Comparison of ENCODE assay signal across 9 cellular contexts in genomic region chr3:171018151-171018935, GRCh38. TPM values are rescaled to one million over a fixed set of nuclear protein-coding genes. Genes with fewer than 3 reads are reported as not detected.
A peak's percentile ranks its signal among the peaks of the same experiment; 100 is the strongest.
DNase-seq lines count a peak whose midpoint lies in the region; ATAC-seq and TF ChIP-seq lines count a peak whose summit lies in the region.
"Had no signal": no experiment of that assay in that cellular context is flagged by ENCODE, and none has a peak within 500 bp of the region (broad histone marks: within the 10 kb centered on the region; RNA-seq: fewer than 3 reads in every experiment).

No MANE protein-coding gene starts in this region.

- no peaks in the 10 kb centered on the region for H3K79me2 ChIP-seq in Karpas-422 (ENCODE audit: low read length)

- no peaks in the 10 kb centered on the region for H3K9me3 Mint-ChIP-seq in mesothelial cell of epicardium
- no peaks in the 10 kb centered on the region for H3K9me3 Mint-ChIP-seq in stimulated activated memory B cell treated with anti-CD40 and anti-IgM and Interleukin-4, amounts not matched to agents 10 μg/mL and 1 μg/mL and 100 μg/mL, for 72 hours
- H3K9me3 Mint-ChIP-seq: stimulated activated effector memory CD8-positive, alpha-beta T cell treated with anti-CD3 and anti-CD28 coated beads, Interleukin-12 subunit alpha, Interleukin-12 subunit beta, amount 100 ng/mL, for 72 hours had no signal

- no peak overlapping the region for H3K27ac Mint-ChIP-seq in mesothelial cell of epicardium
- no peak overlapping the region for H3K27ac Mint-ChIP-seq in stimulated activated memory B cell treated with anti-CD40 and anti-IgM and Interleukin-4, amounts not matched to agents 10 μg/mL and 1 μg/mL and 100 μg/mL, for 72 hours
- H3K27ac Mint-ChIP-seq: stimulated activated effector memory CD8-positive, alpha-beta T cell treated with anti-CD3 and anti-CD28 coated beads, Interleukin-12 subunit alpha, Interleukin-12 subunit beta, amount 100 ng/mL, for 72 hours had no signal

- no peaks in the 10 kb centered on the region for H3K4me1 ChIP-seq in Karpas-422 (ENCODE audit: low read length)
- H3K4me1 ChIP-seq: colonic mucosa had no signal

- ATAC-seq in stimulated activated memory B cell treated with anti-CD40 and anti-IgM and Interleukin-4, amounts not matched to agents 10 μg/mL and 1 μg/mL and 100 μg/mL, for 72 hours: no peak
- ATAC-seq: stimulated activated effector memory CD8-positive, alpha-beta T cell treated with anti-CD3 and anti-CD28 coated beads, Interleukin-12 subunit alpha, Interleukin-12 subunit beta, amount 100 ng/mL, for 72 hours had no signal

- H3K27me3 Mint-ChIP-seq in mesothelial cell of epicardium (ENCODE audit: low read depth): no peaks in the 10 kb centered on the region
- peaks cover 34% of the 10 kb centered on the region for H3K27me3 Mint-ChIP-seq in stimulated activated memory B cell treated with anti-CD40 and anti-IgM and Interleukin-4, amounts not matched to agents 10 μg/mL and 1 μg/mL and 100 μg/mL, for 72 hours

- no peak overlapping the region for H2AFZ ChIP-seq in Karpas-422 (ENCODE audit: low read length)

- DNase-seq in ELR (ENCODE audit: low read depth) (peak; percentile 15), Karpas-422 (peak; percentile 42), astrocyte of the spinal cord (ENCODE audit: low read depth, low spot score) (no peak), mesothelial cell of epicardium (ENCODE audit: low spot score in 2 of 2, unreplicated experiment in 2 of 2) (no peak), KBM-7 (no peak)
- no peak for DNase-seq in activated T-cell treated with anti-CD3 and anti-CD28 coated beads, Interleukin-2, amount 50 U/mL, for 48 hours
- DNase-seq: colonic mucosa had no signal

- no peak overlapping the region for H3K4me2 ChIP-seq in Karpas-422 (ENCODE audit: low read depth, low read length, poor library complexity, severe bottlenecking)

- H3K4me3 Mint-ChIP-seq in mesothelial cell of epicardium: no peak overlapping the region
- H3K4me3 Mint-ChIP-seq in stimulated activated memory B cell treated with anti-CD40 and anti-IgM and Interleukin-4, amounts not matched to agents 10 μg/mL and 1 μg/mL and 100 μg/mL, for 72 hours: no peak overlapping the region
- H3K4me3 Mint-ChIP-seq: stimulated activated effector memory CD8-positive, alpha-beta T cell treated with anti-CD3 and anti-CD28 coated beads, Interleukin-12 subunit alpha, Interleukin-12 subunit beta, amount 100 ng/mL, for 72 hours had no signal

- TF ChIP-seq CTCF in astrocyte of the spinal cord (IDR thresholded peaks at IDR 0.05; ENCODE audit: low read depth, low read length) (peak; percentile 36), mesothelial cell of epicardium (IDR thresholded peaks at IDR 0.05; ENCODE audit: unreplicated experiment) (peak; percentile 26)

- no peaks in the 10 kb centered on the region for H3K36me3 Mint-ChIP-seq in mesothelial cell of epicardium
- H3K36me3 Mint-ChIP-seq in stimulated activated memory B cell treated with anti-CD40 and anti-IgM and Interleukin-4, amounts not matched to agents 10 μg/mL and 1 μg/mL and 100 μg/mL, for 72 hours: no peaks in the 10 kb centered on the region
- H3K36me3 Mint-ChIP-seq: stimulated activated effector memory CD8-positive, alpha-beta T cell treated with anti-CD3 and anti-CD28 coated beads, Interleukin-12 subunit alpha, Interleukin-12 subunit beta, amount 100 ng/mL, for 72 hours had no signal

- peaks cover 6% of the 10 kb centered on the region for H3K4me1 Mint-ChIP-seq in mesothelial cell of epicardium
- no peaks in the 10 kb centered on the region for H3K4me1 Mint-ChIP-seq in stimulated activated memory B cell treated with anti-CD40 and anti-IgM and Interleukin-4, amounts not matched to agents 10 μg/mL and 1 μg/mL and 100 μg/mL, for 72 hours
- H3K4me1 Mint-ChIP-seq: stimulated activated effector memory CD8-positive, alpha-beta T cell treated with anti-CD3 and anti-CD28 coated beads, Interleukin-12 subunit alpha, Interleukin-12 subunit beta, amount 100 ng/mL, for 72 hours had no signal

- H3K4me3 ChIP-seq in Karpas-422 (ENCODE audit: low read length) (no peak overlapping the region), astrocyte of the spinal cord (ENCODE audit: low read depth, low read length) (no peak overlapping the region)
- H3K4me3 ChIP-seq: colonic mucosa had no signal

- no peaks in the 10 kb centered on the region for H3K9me3 ChIP-seq in Karpas-422 (ENCODE audit: low read length)
- H3K9me3 ChIP-seq: colonic mucosa had no signal

- H3K27ac ChIP-seq in Karpas-422 (ENCODE audit: low read length): no peak overlapping the region
- H3K27ac ChIP-seq: colonic mucosa had no signal

- in situ Hi-C loops in astrocyte of the spinal cord (cut with HindIII; ENCODE audit: low sequenced_read_pairs) (no loop called here), KBM-7 (cut with MboI; ENCODE audit: low pct_unique_long_range_greater_than_20kb, low sequenced_read_pairs) (no loop called here)

- H4K20me1 ChIP-seq in Karpas-422 (ENCODE audit: insufficient read depth, low read depth, low read length): no peaks in the 10 kb centered on the region

- H3K9me2 ChIP-seq in Karpas-422 (replicated peaks; ENCODE audit: insufficient read depth, low read length): no peaks in the 10 kb centered on the region

- no peaks in the 10 kb centered on the region for H3K27me3 ChIP-seq in Karpas-422 (ENCODE audit: low read length)
- H3K27me3 ChIP-seq: colonic mucosa had no signal

- no peak overlapping the region for H3K9ac ChIP-seq in Karpas-422 (ENCODE audit: low read length)

- H3K36me3 ChIP-seq in Karpas-422 (ENCODE audit: insufficient read depth, low read length): no peaks in the 10 kb centered on the region
- H3K36me3 ChIP-seq: colonic mucosa had no signal

RNA-seq across cellular contexts. Expression of gene SLC2A2, which starts 8.2 kb away (rescaled TPM):
- total RNA-seq in Karpas-422 (2014; rRNA removed; shearing (Covaris generic); ENCODE audit: low replicate concordance): not detected in 2 replicates
- total RNA-seq in mesothelial cell of epicardium: not detected in 3 replicates

Comparison
In these comparisons a context has a peak if more than half of its experiments do, and no peak if none do; other contexts are left out.
1. DNase-seq: peak in ELR (single experiment) and Karpas-422 (single experiment); none in astrocyte of the spinal cord (single experiment), mesothelial cell of epicardium (0 of 2), activated T-cell treated with anti-CD3 and anti-CD28 coated beads, Interleukin-2, amount 50 U/mL, for 48 hours (0 of 2) and KBM-7 (single experiment).